In genomic region chr12:11377420-11377819, GRCh38 we compare ENCODE assay signal across 2 cellular contexts. TPM values are rescaled to one million over a fixed set of nuclear protein-coding genes. Genes with fewer than 3 reads are reported as not detected.
"Had no signal": no experiment of that assay in that cellular context is flagged by ENCODE, and none has a peak within 500 bp of the region (broad histone marks: within the 10 kb centered on the region; RNA-seq: fewer than 3 reads in every experiment).

No MANE protein-coding gene starts in this region.

RNA-seq across cellular contexts. Expression of gene PRB2, which starts 17.9 kb away (rescaled TPM):
- total RNA-seq: G401, GM12878 had no signal
